Comparison of ENCODE assay signal across 1 cellular context in genomic region chr2:181105562-181105961, GRCh38.
TF ChIP-seq lines count a peak whose summit lies in the region.

No MANE protein-coding gene starts in this region.

TF ChIP-seq in IMR-90, 13 proteins besides CTCF, POLR2A, EP300 and RAD21 (continued from another document):
- no peak for TF ChIP-seq MAFK (IDR thresholded peaks at IDR 0.05; ENCODE audit: low read depth, low read length)
- TF ChIP-seq RCOR1 (IDR thresholded peaks at IDR 0.05; ENCODE audit: insufficient replicate concordance, low read length), result no peak
- TF ChIP-seq ELK1 (IDR thresholded peaks at IDR 0.05; ENCODE audit: borderline replicate concordance, low read depth, low read length), result no peak
- TF ChIP-seq MAZ (IDR thresholded peaks at IDR 0.05; ENCODE audit: borderline replicate concordance, low read depth, low read length), result no peak
- TF ChIP-seq NFE2L2 (IDR thresholded peaks at IDR 0.05; ENCODE audit: low read depth, low read length), result no peak
TF ChIP-seq in IMR-90: peak in this region for 0.
